10 cellular contexts compared by ENCODE assay signal in the genomic region with DNA sequence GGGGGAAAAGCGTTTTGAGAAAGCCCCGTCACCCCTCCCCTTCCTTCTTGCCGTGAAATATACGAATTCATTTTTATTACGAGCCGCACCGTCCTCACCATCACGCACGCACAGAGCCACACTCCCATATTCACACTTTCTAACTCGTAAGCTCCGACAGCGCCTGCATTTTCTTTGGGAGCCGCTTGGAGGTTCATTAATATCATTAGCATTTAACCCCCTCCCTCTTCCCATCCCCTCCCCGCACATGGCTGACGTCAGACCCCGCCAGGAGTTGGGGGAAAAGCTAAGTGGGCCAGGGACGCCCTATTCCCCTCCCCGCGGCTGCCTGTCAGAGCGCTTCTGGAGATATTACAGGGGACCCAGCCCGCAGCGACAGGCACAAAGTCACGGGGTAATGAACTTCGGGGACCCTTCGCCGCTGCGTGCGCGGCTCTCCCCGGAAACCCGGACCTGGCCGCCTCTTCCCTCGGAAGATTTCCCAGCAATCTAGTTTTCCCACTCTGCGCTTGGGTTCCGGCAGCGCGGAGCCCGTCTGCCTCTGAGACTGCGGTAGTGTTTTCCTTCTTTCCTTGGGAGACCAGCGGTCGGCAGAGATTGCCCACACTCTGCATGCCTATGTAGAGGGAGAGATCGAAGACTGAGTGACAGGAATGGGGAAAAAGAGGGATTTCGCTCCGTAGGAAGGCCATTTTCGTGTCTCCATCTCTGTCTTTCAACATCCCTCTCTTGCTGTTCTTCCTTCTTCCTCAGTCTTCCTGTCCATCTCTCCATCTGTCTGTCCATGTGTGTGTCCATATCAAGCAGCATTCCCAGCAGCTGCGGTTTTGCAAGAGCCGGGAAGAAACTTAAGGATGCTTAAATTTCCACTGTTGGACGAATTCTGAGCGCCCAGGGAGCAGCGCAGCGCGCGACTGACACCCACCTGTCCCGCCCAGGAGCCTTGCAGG. TPM values are rescaled to one million over a fixed set of nuclear protein-coding genes. Genes with fewer than 3 reads are reported as not detected.
DNase-seq lines count a peak whose midpoint lies in the region; ATAC-seq, FAIRE-seq and TF ChIP-seq lines count a peak whose summit lies in the region.
"Had no signal": no experiment of that assay in that cellular context is flagged by ENCODE, and none has a peak within 500 bp of the region (broad histone marks: within the 10 kb centered on the region; RNA-seq: fewer than 3 reads in every experiment).

TSS of gene NR2E1 (plus strand) at position 309 of the 950 bp plus-strand sequence. CDS start 744 bp downstream, outside the sequence.

- H3K9me3 ChIP-seq in HepG2 (ENCODE audit: low read length): no peaks in the 10 kb centered on the region

- H3K27me3 ChIP-seq in HepG2 (ENCODE audit: control insufficient read depth in 1 of 2, insufficient read depth in 2 of 2, low read length in 2 of 2): peaks cover 10 to 69% of the 10 kb centered on the region in 2 experiments

- TF ChIP-seq EP300 in HepG2 (IDR thresholded peaks at IDR 0.05; ENCODE audit: low read depth in 2 of 2, low read length in 2 of 2) (no peak), HepG2 (CRISPR knock-in tag; IDR thresholded peaks at IDR 0.05; ENCODE audit: borderline replicate concordance) (no peak)

- DNase-seq in Calu3: no peak
- peak; percentile 44 for DNase-seq in NCI-H1105 (lab: John Stamatoyannopoulos, UW)
- peak in 31 of 61 donors; percentile 24 to 76 (median 49) for DNase-seq in caudate nucleus (lab: John Stamatoyannopoulos, UW)
- no peak for DNase-seq in pons (ENCODE audit: low spot score)
- DNase-seq in HepG2 (ENCODE audit: low spot score): no peak
- no peak for DNase-seq in stimulated activated CD4-positive, alpha-beta T cell treated with anti-CD3 and anti-CD28 coated beads, Interleukin-1b, Interleukin-23, amount 100 ng/mL, for 48 hours
- DNase-seq: NCI-H1092 had no signal

- no peak within 1 kb of the TSS for H3K4me2 ChIP-seq in HepG2 (ENCODE audit: low read depth, low read length)

- H3K4me3 ChIP-seq in HepG2 (replicated peaks in 1 of 3; ENCODE audit: insufficient read depth in 1 of 3, low read depth in 2 of 3, low read length in 3 of 3): no peak within 1 kb of the TSS

- H3K36me3 Mint-ChIP-seq in Calu3 (ENCODE audit: insufficient read depth, unreplicated experiment) (no peaks in the 10 kb centered on the region), nephron (ENCODE audit: low read depth) (no peaks in the 10 kb centered on the region)

- H3K4me1 Mint-ChIP-seq in Calu3 (ENCODE audit: low read depth, unreplicated experiment) (no peaks in the 10 kb centered on the region), nephron (peaks cover 36% of the 10 kb centered on the region)

- TF ChIP-seq CTCF in Calu3 (IDR thresholded peaks at IDR 0.05; ENCODE audit: unreplicated experiment) (no peak), nephron (IDR thresholded peaks at IDR 0.05; ENCODE audit: unreplicated experiment in 3 of 3) (no peak), HepG2 (CRISPR knock-in tag; IDR thresholded peaks at IDR 0.05) (no peak)

- peak within 1 kb of the TSS; percentile 59 for H3K4me3 Mint-ChIP-seq in Calu3 (ENCODE audit: low read depth, unreplicated experiment)
- H3K4me3 Mint-ChIP-seq in nephron: peak within 1 kb of the TSS; percentile 46 to 76 (median 58)

- intact Hi-C loops in Calu3 (cut with micrococcal nuclease; ENCODE audit: unreplicated experiment): no loop called here
- intact Hi-C loops in HepG2 (cut with micrococcal nuclease; ENCODE audit: unreplicated experiment): no loop called here

- CTCF ChIA-PET in Calu3 (lab: Charles Lee) (no interaction called here), HepG2 (lab: Yijun Ruan, JAX; ENCODE audit: low intra/inter-chr PET ratio, low total read pairs) (no interaction called here)

- ATAC-seq in HepG2 (no peak), HG03571 (IDR thresholded peaks at IDR 0.05; ENCODE audit: unreplicated experiment) (no peak)

- H3K4me1 ChIP-seq in HepG2 (ENCODE audit: insufficient read depth, low read length): peaks cover 19% of the 10 kb centered on the region

- H3K27me3 Mint-ChIP-seq in Calu3 (ENCODE audit: unreplicated experiment) (peaks cover 84% of the 10 kb centered on the region), nephron (ENCODE audit: low read depth) (peaks cover 100% of the 10 kb centered on the region)

- H3K36me3 ChIP-seq in HepG2 (replicated peaks in 1 of 2; ENCODE audit: control insufficient read depth in 1 of 2, insufficient read depth in 2 of 2, low read length in 2 of 2): no peaks in the 10 kb centered on the region

- peak within 1 kb of the TSS; percentile 30 for H3K27ac ChIP-seq in caudate nucleus (ENCODE audit: low read depth, low read length)
- H3K27ac ChIP-seq in HepG2 (ENCODE audit: extremely low read length, insufficient read depth, low read length): no peak within 1 kb of the TSS

- WGBS in HepG2 (ENCODE audit: low lambda C conversion rate): 67% methylated on average over 54 of the region's 54 CpGs

- no peaks in the 10 kb centered on the region for H3K79me2 ChIP-seq in HepG2 (ENCODE audit: insufficient read depth, low read length)

- POLR2A ChIA-PET in HepG2 (lab: Yijun Ruan, JAX): no interaction called here

- in situ Hi-C loops in HepG2 (cut with HindIII; ENCODE audit: extremely low pct_ligation_motif_present, low pct_unique_long_range_greater_than_20kb): no loop called here

- TF ChIP-seq POLR2A in HepG2 (IDR thresholded peaks at IDR 0.05; ENCODE audit: insufficient read depth in 1 of 2, low read depth in 2 of 2, low read length in 2 of 2): no peak

- BruUV-seq in Calu3 (replicated peaks; lab: Mats Ljungman, UMichigan) (no TSS peak), HepG2 (replicated peaks; lab: Mats Ljungman, UMichigan) (no TSS peak)

- no peak within 1 kb of the TSS for H3K9ac ChIP-seq in HepG2 (ENCODE audit: insufficient read depth, low read depth, low read length)

- H3K27ac Mint-ChIP-seq in Calu3 (ENCODE audit: unreplicated experiment): no peak within 1 kb of the TSS
- no peak within 1 kb of the TSS for H3K27ac Mint-ChIP-seq in nephron

- TF ChIP-seq RAD21 in HepG2 (CRISPR knock-in tag; IDR thresholded peaks at IDR 0.05): no peak

- no peak within 1 kb of the TSS for H2AFZ ChIP-seq in HepG2 (ENCODE audit: low read length)

- H3K9me3 Mint-ChIP-seq in Calu3 (ENCODE audit: low read depth, unreplicated experiment) (no peaks in the 10 kb centered on the region), nephron (no peaks in the 10 kb centered on the region)

- no peak for FAIRE-seq in HepG2 (lab: Jason Lieb, UNC)

- H4K20me1 ChIP-seq in HepG2 (ENCODE audit: insufficient read depth, low read length): no peaks in the 10 kb centered on the region

TF ChIP-seq in HepG2, 621 proteins besides CTCF, POLR2A, EP300 and RAD21 (continues in another document):
- TF ChIP-seq IKZF1 (IDR thresholded peaks at IDR 0.05): no peak
- TF ChIP-seq MEIS1 (CRISPR knock-in tag; IDR thresholded peaks at IDR 0.05; ENCODE audit: borderline replicate concordance): no peak
- TF ChIP-seq ZNF432 (CRISPR knock-in tag; IDR thresholded peaks at IDR 0.05; ENCODE audit: borderline replicate concordance): no peak
- TF ChIP-seq HNRNPL (IDR thresholded peaks at IDR 0.05; ENCODE audit: low read depth, low read length): no peak
- no peak for TF ChIP-seq CREB1 (IDR thresholded peaks at IDR 0.05)
- no peak for TF ChIP-seq CREB1 (CRISPR knock-in tag; IDR thresholded peaks at IDR 0.05)
- no peak for TF ChIP-seq ZNF207 (IDR thresholded peaks at IDR 0.05; ENCODE audit: borderline replicate concordance)
- no peak for TF ChIP-seq MAFG (CRISPR knock-in tag; IDR thresholded peaks at IDR 0.05)
- no peak for TF ChIP-seq EHMT2 (IDR thresholded peaks at IDR 0.05; ENCODE audit: borderline replicate concordance, low read depth, low read length)
- TF ChIP-seq ZNF746 (CRISPR knock-in tag; IDR thresholded peaks at IDR 0.05): no peak
- TF ChIP-seq ZNF839 (CRISPR knock-in tag; IDR thresholded peaks at IDR 0.05; ENCODE audit: borderline replicate concordance): no peak
- TF ChIP-seq ZNF790 (CRISPR knock-in tag; IDR thresholded peaks at IDR 0.05; ENCODE audit: borderline replicate concordance): no peak
- TF ChIP-seq ZC3H4 (CRISPR knock-in tag; IDR thresholded peaks at IDR 0.05; ENCODE audit: borderline replicate concordance): no peak
- TF ChIP-seq HOXA3 (CRISPR knock-in tag; IDR thresholded peaks at IDR 0.05): no peak
- TF ChIP-seq XRCC5 (optimal IDR thresholded peaks at IDR 0.05; ENCODE audit: low read length): no peak
- no peak for TF ChIP-seq ZKSCAN1 (IDR thresholded peaks at IDR 0.05; ENCODE audit: low read length)

RNA-seq across cellular contexts. Expression of gene NR2E1, which starts in this region (rescaled TPM):
- total RNA-seq in Calu3 (2022) (not detected in 2 replicates), HepG2 (2016; rRNA removed; fragmentation: Illumina TruSeq; extraction: Trizol) (not detected in 2 replicates)
- total RNA-seq in HepG2 (2016; cell fraction: cytosol; rRNA removed; fragmentation: Illumina TruSeq; extraction: Trizol; ENCODE audit: low read depth): not detected in 2 replicates
- not detected in 2 replicates for total RNA-seq in HepG2 (2016; cell fraction: insoluble cytoplasmic fraction; rRNA removed; fragmentation: Illumina TruSeq; extraction: Trizol)
- total RNA-seq in HepG2 (2016; cell fraction: membrane; rRNA removed; fragmentation: Illumina TruSeq; extraction: Trizol): not detected in 2 replicates
- not detected in 2 replicates for total RNA-seq in HepG2 (2016; cell fraction: nucleus; rRNA removed; fragmentation: Illumina TruSeq; extraction: Trizol)
- polyA plus RNA-seq in HepG2 (2011; rRNA removed): not detected in 2 replicates
- polyA plus RNA-seq in HepG2 (2011; cell fraction: cytosol; rRNA removed): not detected in 2 replicates
- not detected in 2 replicates for polyA plus RNA-seq in HepG2 (2011; cell fraction: nucleus; rRNA removed)
- not detected in 2 replicates for polyA plus RNA-seq in HepG2 (2012)
- not detected in 2 replicates for polyA plus RNA-seq in HepG2 (2016; cell fraction: cytosol; fragmentation: Illumina TruSeq; extraction: Trizol; ENCODE audit: low read depth)
- not detected in 2 replicates for polyA plus RNA-seq in HepG2 (2016; cell fraction: insoluble cytoplasmic fraction; fragmentation: Illumina TruSeq; extraction: Trizol; ENCODE audit: low read depth)
- not detected in 2 replicates for polyA plus RNA-seq in HepG2 (2016; cell fraction: membrane; fragmentation: Illumina TruSeq; extraction: Trizol; ENCODE audit: low read depth)
- polyA plus RNA-seq in HepG2 (2016; cell fraction: nucleus; fragmentation: Illumina TruSeq; extraction: Trizol; ENCODE audit: insufficient read depth, low read depth): not detected in 2 replicates
- polyA minus RNA-seq in HepG2 (2011; rRNA and poly(A)+ RNA removed; ENCODE audit: low replicate concordance): not detected in 2 replicates
- polyA minus RNA-seq in HepG2 (2011; cell fraction: cytosol; rRNA and poly(A)+ RNA removed): not detected in 2 replicates
- not detected in 2 replicates for polyA minus RNA-seq in HepG2 (2011; cell fraction: nucleus; rRNA and poly(A)+ RNA removed)
- total RNA-seq: urinary bladder had no signal
- polyA plus RNA-seq: urinary bladder had no signal

Comparison
In these comparisons a context has a peak if more than half of its experiments do, and no peak if none do; other contexts are left out.
1. DNase-seq: peak in NCI-H1105 (single experiment) and caudate nucleus (31 of 61); none in Calu3 (single experiment), pons (single experiment), HepG2 (single experiment) and stimulated activated CD4-positive, alpha-beta T cell treated with anti-CD3 and anti-CD28 coated beads, Interleukin-1b, Interleukin-23, amount 100 ng/mL, for 48 hours (single experiment).